In genomic region chr18:76687271-76688006, GRCh38 we compare ENCODE assay signal across 8 cellular contexts.
A peak's percentile ranks its signal among the peaks of the same experiment; 100 is the strongest.
DNase-seq lines count a peak whose midpoint lies in the region; ATAC-seq and TF ChIP-seq lines count a peak whose summit lies in the region.

No MANE protein-coding gene starts in this region.

- peak overlapping the region in 3 of 5 donors; percentile 27 to 48 (median 37) for H3K27ac ChIP-seq in stomach

- 63 to 73% (median 67%) methylated on average over 15 of the region's 15 CpGs for whole genome bisulfite sequencing in stomach, 5 donors

- DNase-seq in Caki2 (ENCODE audit: low read depth) (peak; percentile 66), NCI-H345 (lab: John Stamatoyannopoulos, UW) (peak; percentile 44), epithelial cell of proximal tubule (ENCODE audit: low read depth) (peak; percentile 86), stomach (no peak), cerebellum (ENCODE audit: low spot score) (no peak), hepatic stellate cell (ENCODE audit: low spot score) (no peak)

- intact Hi-C loops in stomach (cut with DNase I; ENCODE audit: low total_unique reads), result loop anchor here (10.0 kb wide), 1 partner anchor 283 kb away; no protein-coding TSS in a partner anchor

- no peaks in the 10 kb centered on the region for H3K9me3 ChIP-seq in stomach

- H3K27me3 ChIP-seq in stomach, result peaks cover 0 to 35% (median 0%) of the 10 kb centered on the region in 3 donors

- H3K4me3 ChIP-seq in epithelial cell of proximal tubule (ENCODE audit: low read depth, low read length), result no peak overlapping the region
- no peak overlapping the region for H3K4me3 ChIP-seq in stomach

- TF ChIP-seq CTCF in epithelial cell of proximal tubule (conservative IDR thresholded peaks at IDR 0.05; ENCODE audit: low read depth, low read length), result no peak
- TF ChIP-seq CTCF in stomach (IDR thresholded peaks at IDR 0.05), result no peak

- H3K4me1 ChIP-seq in stomach, result peaks cover 0 to 12% (median 9%) of the 10 kb centered on the region in 4 donors

- in situ Hi-C loops in Caki2 (cut with HindIII; ENCODE audit: low pct_unique_long_range_greater_than_20kb, low sequenced_read_pairs), result no loop called here

- TF ChIP-seq POLR2A in stomach (IDR thresholded peaks at IDR 0.05), result no peak

- ATAC-seq in GM21381 (IDR thresholded peaks at IDR 0.05; ENCODE audit: unreplicated experiment) (peak; percentile 38), HG03280 (IDR thresholded peaks at IDR 0.05; ENCODE audit: unreplicated experiment) (no peak)

- TF ChIP-seq EP300 in stomach (IDR thresholded peaks at IDR 0.05), result no peak

- no peaks in the 10 kb centered on the region for H3K36me3 ChIP-seq in stomach

Comparison
In these comparisons a context has a peak if more than half of its experiments do, and no peak if none do; other contexts are left out.
1. DNase-seq: peak in Caki2 (single experiment), NCI-H345 (single experiment) and epithelial cell of proximal tubule (single experiment); none in stomach (single experiment), cerebellum (single experiment) and hepatic stellate cell (single experiment).